Comparison of ENCODE assay signal across 21 cellular contexts in genomic region chr13:93388701-93389100, GRCh38.
DNase-seq lines count a peak whose midpoint lies in the region; ATAC-seq and TF ChIP-seq lines count a peak whose summit lies in the region.
"Had no signal": no experiment of that assay in that cellular context is flagged by ENCODE, and none has a peak within 500 bp of the region (broad histone marks: within the 10 kb centered on the region; RNA-seq: fewer than 3 reads in every experiment).

No MANE protein-coding gene starts in this region.

- H3K9me3 ChIP-seq in RWPE2 (ENCODE audit: severe bottlenecking) (no peaks in the 10 kb centered on the region), mesenchymal stem cell (ENCODE audit: control insufficient read depth, low read length) (no peaks in the 10 kb centered on the region)
- H3K9me3 ChIP-seq: Caco-2, gastrocnemius medialis, right atrium auricular region had no signal

- no peak overlapping the region for H3K23ac ChIP-seq in mesenchymal stem cell (ENCODE audit: low read length in 2 of 2)

- no peak overlapping the region for H3K4me3 ChIP-seq in RWPE2 (ENCODE audit: severe bottlenecking)
- H3K4me3 ChIP-seq in mesenchymal stem cell (ENCODE audit: insufficient read depth in 1 of 2, low read depth in 1 of 2, low read length in 2 of 2): no peak overlapping the region
- H3K4me3 ChIP-seq: coronary artery, gastrocnemius medialis, right atrium auricular region had no signal

- H2AK5ac ChIP-seq in mesenchymal stem cell (ENCODE audit: low read length, severe bottlenecking): no peak overlapping the region

- no peak overlapping the region for H2AFZ ChIP-seq in mesenchymal stem cell (ENCODE audit: low read depth, low read length)

- no CpG with 5 or more reads among the region's 1 CpG for WGBS in mesenchymal stem cell

- TF ChIP-seq CTCF in RWPE2 (IDR thresholded peaks at IDR 0.05; ENCODE audit: poor library complexity, severe bottlenecking): no peak

- H2BK120ac ChIP-seq in mesenchymal stem cell (ENCODE audit: low read depth, low read length): no peak overlapping the region

- H3K14ac ChIP-seq in mesenchymal stem cell (ENCODE audit: low read length in 2 of 2): no peak overlapping the region

- no peak overlapping the region for H4K91ac ChIP-seq in mesenchymal stem cell (ENCODE audit: low read length)

- H3K4me2 ChIP-seq in mesenchymal stem cell (ENCODE audit: low read length, poor library complexity, severe bottlenecking): no peak overlapping the region

- H3K27ac ChIP-seq in RWPE2 (ENCODE audit: poor library complexity, severe bottlenecking): no peak overlapping the region
- no peak overlapping the region for H3K27ac ChIP-seq in mesenchymal stem cell (ENCODE audit: low read length, poor library complexity, severe bottlenecking)
- H3K27ac ChIP-seq: coronary artery, gastrocnemius medialis, right atrium auricular region had no signal

- no peak overlapping the region for H2BK5ac ChIP-seq in mesenchymal stem cell (ENCODE audit: low read depth, low read length, poor library complexity, severe bottlenecking)

- peaks cover 6% of the 10 kb centered on the region for H3K79me1 ChIP-seq in mesenchymal stem cell (replicated peaks; ENCODE audit: low read length, poor library complexity, severe bottlenecking)

- ATAC-seq in RWPE2 (ENCODE audit: low read depth) (peak; percentile 63), HG03095 (IDR thresholded peaks at IDR 0.05; ENCODE audit: unreplicated experiment) (no peak), GM18867 (IDR thresholded peaks at IDR 0.05; ENCODE audit: unreplicated experiment) (no peak)
- ATAC-seq: activated CD4-positive, CD25-positive, alpha-beta regulatory T cell treated with anti-CD3 and anti-CD28 coated beads, Interleukin-2, amount 50 U/mL, for 24 hours; activated T-cell treated with anti-CD3 and anti-CD28 coated beads, Interleukin-2, amount 50 U/mL, for 4 hours; gastrocnemius medialis; HepG2; naive thymus-derived CD4-positive, alpha-beta T cell had no signal

- no peak overlapping the region for H3K4ac ChIP-seq in mesenchymal stem cell (ENCODE audit: low read depth in 1 of 2, low read length in 2 of 2)

- no peak overlapping the region for H2BK12ac ChIP-seq in mesenchymal stem cell (ENCODE audit: low read length in 2 of 2)

- H3K36me3 ChIP-seq in RWPE2 (ENCODE audit: low read depth) (no peaks in the 10 kb centered on the region), mesenchymal stem cell (ENCODE audit: control insufficient read depth in 1 of 2, insufficient read depth in 2 of 2, low read depth in 1 of 2, low read length in 2 of 2) (no peaks in the 10 kb centered on the region)
- H3K36me3 ChIP-seq: gastrocnemius medialis, right atrium auricular region had no signal

- H2BK15ac ChIP-seq in mesenchymal stem cell (ENCODE audit: low read depth, poor library complexity, severe bottlenecking): no peak overlapping the region

- H3K27me3 ChIP-seq in RWPE2 (ENCODE audit: insufficient read depth, poor library complexity, severe bottlenecking) (no peaks in the 10 kb centered on the region), mesenchymal stem cell (ENCODE audit: control insufficient read depth in 1 of 2, insufficient read depth in 1 of 2, low read length in 2 of 2) (no peaks in the 10 kb centered on the region)
- H3K27me3 ChIP-seq: gastrocnemius medialis, right atrium auricular region had no signal

- DNase-seq in HT1080 (ENCODE audit: low read depth) (peak; percentile 82), RWPE2 (ENCODE audit: low spot score) (no peak), fibroblast of gingiva (ENCODE audit: low read depth) (peak; percentile 3), mesenchymal stem cell (peak; percentile 57), COLO668 (lab: John Stamatoyannopoulos, UW; ENCODE audit: unreplicated experiment) (no peak)
- DNase-seq: activated naive CD4-positive, alpha-beta T cell treated with anti-CD3 and anti-CD28 coated beads for 36 hours; activated T-cell treated with anti-CD3 and anti-CD28 coated beads, Interleukin-2, amount 50 U/mL, for 4 hours; Caco-2; gastrocnemius medialis; MM.1S; naive thymus-derived CD4-positive, alpha-beta T cell; NCI-H187; stimulated activated CD4-positive, alpha-beta T cell treated with anti-CD3 and anti-CD28 coated beads, Interleukin-12 subunit alpha, Interleukin-12 subunit beta, amount 100 ng/mL, for 4 hours; stimulated activated CD8-positive, alpha-beta memory T cell treated with anti-CD3 and anti-CD28 coated beads, Interleukin-4, amount 100 ng/mL, for 48 hours; T-helper 9 cell had no signal

- H4K8ac ChIP-seq in mesenchymal stem cell (ENCODE audit: low read length): no peak overlapping the region

- H3K9ac ChIP-seq in mesenchymal stem cell (ENCODE audit: low read length): no peak overlapping the region

- H3K18ac ChIP-seq in mesenchymal stem cell (ENCODE audit: low read depth in 1 of 2, low read length in 2 of 2): no peak overlapping the region

- peaks cover 3% of the 10 kb centered on the region for H3K4me1 ChIP-seq in RWPE2 (ENCODE audit: insufficient read depth, poor library complexity, severe bottlenecking)
- no peaks in the 10 kb centered on the region for H3K4me1 ChIP-seq in mesenchymal stem cell (ENCODE audit: control insufficient read depth, insufficient read depth, low read depth, low read length)
- H3K4me1 ChIP-seq: Caco-2, gastrocnemius medialis, right atrium auricular region had no signal

Comparison
In these comparisons a context has a peak if more than half of its experiments do, and no peak if none do; other contexts are left out.
1. DNase-seq: peak in HT1080 (single experiment), fibroblast of gingiva (single experiment) and mesenchymal stem cell (single experiment); none in RWPE2 (single experiment) and COLO668 (single experiment).